In genomic region chr3:128410669-128411573, GRCh38 we compare ENCODE assay signal across 26 cellular contexts. TPM values are rescaled to one million over a fixed set of nuclear protein-coding genes. Genes with fewer than 3 reads are reported as not detected.
"Had no signal": no experiment of that assay in that cellular context is flagged by ENCODE, and none has a peak within 500 bp of the region (broad histone marks: within the 10 kb centered on the region; RNA-seq: fewer than 3 reads in every experiment).

No MANE protein-coding gene starts in this region.

- H3K27me3 ChIP-seq: ascending aorta had no signal

- H3K27ac ChIP-seq: ascending aorta, SK-N-MC had no signal

- DNase-seq: activated B cell treated with CpG ODN at 0.5 μM for 24 hours; activated CD4-positive, alpha-beta memory T cell treated with anti-CD3 and anti-CD28 coated beads for 36 hours; activated CD4-positive, alpha-beta T cell treated with anti-CD3 and anti-CD28 coated beads for 1 hour; activated CD4-positive, alpha-beta T cell treated with anti-CD3 and anti-CD28 coated beads, Interleukin-2, amount 10 ng/mL, durations not matched to agents 7 days and 5 days; activated CD8-positive, alpha-beta memory T cell treated with anti-CD3 and anti-CD28 coated beads for 24 hours; activated effector memory CD4-positive, alpha-beta T cell treated with anti-CD3 and anti-CD28 coated beads, Interleukin-2, amount 50 U/mL, for 16 hours; activated naive CD4-positive, alpha-beta T cell treated with Interleukin-2 at 50 U/mL for 16 hours; activated naive CD8-positive, alpha-beta T cell treated with anti-CD3 and anti-CD28 coated beads, Interleukin-2, amount 50 U/mL, for 24 hours; activated T-cell treated with anti-CD3 and anti-CD28 coated beads, Interleukin-2, amount 50 U/mL, for 4 hours; amniotic stem cell; Kasumi-1; KBM-7; NCI-H1105 treated with DMSO at 0.1 percent for 48 hours; NCI-H1694; NCI-H2029 treated with DMSO at 0.1 percent for 48 hours; NCI-H345; NCI-H510A; NCI-H526 treated with DMSO at 0.1 percent for 48 hours; NCI-H82; PC-3; SHP77 treated with DMSO at 0.1 percent for 48 hours; T-helper 2 cell; T1000 had no signal

- H3K36me3 ChIP-seq: ascending aorta had no signal

- H3K4me1 ChIP-seq: ascending aorta had no signal

- H3K9me3 ChIP-seq: ascending aorta had no signal

- H3K4me3 ChIP-seq: ascending aorta, SK-N-MC had no signal

- ATAC-seq: activated naive CD4-positive, alpha-beta T cell treated with anti-CD3 and anti-CD28 coated beads, Interleukin-2, amount 50 U/mL, for 72 hours; activated naive CD8-positive, alpha-beta T cell treated with anti-CD3 and anti-CD28 coated beads, Interleukin-2, amount 50 U/mL, for 24 hours; activated T-cell treated with anti-CD3 and anti-CD28 coated beads, Interleukin-2, amount 50 U/mL, for 4 hours; PC-3 had no signal

RNA-seq across cellular contexts. Expression of gene DNAJB8, which starts 55.8 kb away (rescaled TPM):
- total RNA-seq: activated B cell treated with CpG ODN at 0.5 μM for 24 hours; activated CD4-positive, alpha-beta memory T cell treated with anti-CD3 and anti-CD28 coated beads for 36 hours; activated CD4-positive, alpha-beta T cell treated with anti-CD3 and anti-CD28 coated beads, Interleukin-2, amount 10 ng/mL, durations not matched to agents 7 days and 5 days; activated naive CD4-positive, alpha-beta T cell treated with anti-CD3 and anti-CD28 coated beads, Interleukin-2, amount 50 U/mL, for 72 hours; activated T-cell treated with anti-CD3 and anti-CD28 coated beads, Interleukin-2, amount 50 U/mL, for 4 hours; ascending aorta; PC-3 had no signal
